Comparison of ENCODE assay signal across 31 cellular contexts in genomic region chr20:11210611-11211010, GRCh38.
"Had no signal": no experiment of that assay in that cellular context is flagged by ENCODE, and none has a peak within 500 bp of the region (broad histone marks: within the 10 kb centered on the region; RNA-seq: fewer than 3 reads in every experiment).

No MANE protein-coding gene starts in this region.

- H3K4me1 ChIP-seq: prostate gland, vagina had no signal

- H3K4me3 Mint-ChIP-seq: mesothelial cell of epicardium; naive thymus-derived CD4-positive, alpha-beta T cell; nephron; neural progenitor cell; stimulated activated naive CD8-positive, alpha-beta T cell treated with anti-CD3 and anti-CD28 coated beads, Interleukin-15, amount 100 ng/mL, for 72 hours had no signal

- DNase-seq: dermis blood vessel endothelial cell; effector memory CD4-positive, alpha-beta T cell; foreskin keratinocyte; glutamatergic neuron; heart right ventricle; hippocampal formation; left cardiac atrium; left lung; mesenchymal stem cell; mucosa of descending colon; naive thymus-derived CD4-positive, alpha-beta T cell; right cardiac atrium; sigmoid colon; stimulated activated CD4-positive, alpha-beta T cell treated with anti-CD3 and anti-CD28 coated beads, Interleukin-15, amount 100 ng/mL, for 24 hours; stimulated activated CD4-positive, alpha-beta T cell treated with anti-CD3 and anti-CD28 coated beads, Interleukin-4, amount 100 ng/mL, for 1 hour; stimulated activated CD8-positive, alpha-beta memory T cell treated with anti-CD3 and anti-CD28 coated beads, Interleukin-4, amount 100 ng/mL, for 48 hours; stimulated activated naive CD4-positive, alpha-beta T cell; stimulated activated naive CD8-positive, alpha-beta T cell treated with anti-CD3 and anti-CD28 coated beads, Interleukin-15, amount 100 ng/mL, for 72 hours; transverse colon had no signal

- H2AFZ ChIP-seq: neural progenitor cell had no signal

- H3K9me3 Mint-ChIP-seq: mesothelial cell of epicardium; nephron; neural progenitor cell; stimulated activated naive CD8-positive, alpha-beta T cell treated with anti-CD3 and anti-CD28 coated beads, Interleukin-15, amount 100 ng/mL, for 72 hours had no signal

- H3K4me1 Mint-ChIP-seq: naive thymus-derived CD4-positive, alpha-beta T cell; stimulated activated naive CD8-positive, alpha-beta T cell treated with anti-CD3 and anti-CD28 coated beads, Interleukin-15, amount 100 ng/mL, for 72 hours had no signal

- H3K4me2 ChIP-seq: neural progenitor cell had no signal

- H3K36me3 ChIP-seq: esophagus muscularis mucosa, gastroesophageal sphincter, heart right ventricle, left lung, neural progenitor cell, prostate gland, sigmoid colon, suprapubic skin, transverse colon, vagina had no signal

- FAIRE-seq: endothelial cell of umbilical vein, islet of Langerhans had no signal

- ATAC-seq: foreskin keratinocyte; gastroesophageal sphincter; heart right ventricle; left cardiac atrium; left lung; mucosa of descending colon; naive thymus-derived CD4-positive, alpha-beta T cell; right cardiac atrium; stimulated activated naive CD8-positive, alpha-beta T cell treated with anti-CD3 and anti-CD28 coated beads, Interleukin-15, amount 100 ng/mL, for 72 hours had no signal

- H3K36me3 Mint-ChIP-seq: mesothelial cell of epicardium; naive thymus-derived CD4-positive, alpha-beta T cell; neural progenitor cell had no signal

- H3K4me3 ChIP-seq: coronary artery, esophagus muscularis mucosa, gastroesophageal sphincter, heart right ventricle, left lung, mucosa of descending colon, neural progenitor cell, prostate gland, sigmoid colon, skin epidermis, suprapubic skin, transverse colon, vagina had no signal

- H3K27ac ChIP-seq: coronary artery, esophagus muscularis mucosa, foreskin keratinocyte, gastroesophageal sphincter, heart right ventricle, left lung, neural progenitor cell, prostate gland, sigmoid colon, suprapubic skin, transverse colon, vagina had no signal

- H3K9ac ChIP-seq: neural progenitor cell had no signal

- H3K9me3 ChIP-seq: esophagus muscularis mucosa, gastroesophageal sphincter, heart right ventricle, left lung, mucosa of descending colon, prostate gland, sigmoid colon, suprapubic skin, transverse colon, vagina had no signal

- H3K27ac Mint-ChIP-seq: mesothelial cell of epicardium; naive thymus-derived CD4-positive, alpha-beta T cell; neural progenitor cell; stimulated activated naive CD8-positive, alpha-beta T cell treated with anti-CD3 and anti-CD28 coated beads, Interleukin-15, amount 100 ng/mL, for 72 hours had no signal

- H3K27me3 ChIP-seq: esophagus muscularis mucosa, foreskin keratinocyte, gastroesophageal sphincter, heart right ventricle, left lung, neural progenitor cell, sigmoid colon, suprapubic skin, transverse colon, vagina had no signal
